8 cellular contexts compared by ENCODE assay signal in the genomic region with DNA sequence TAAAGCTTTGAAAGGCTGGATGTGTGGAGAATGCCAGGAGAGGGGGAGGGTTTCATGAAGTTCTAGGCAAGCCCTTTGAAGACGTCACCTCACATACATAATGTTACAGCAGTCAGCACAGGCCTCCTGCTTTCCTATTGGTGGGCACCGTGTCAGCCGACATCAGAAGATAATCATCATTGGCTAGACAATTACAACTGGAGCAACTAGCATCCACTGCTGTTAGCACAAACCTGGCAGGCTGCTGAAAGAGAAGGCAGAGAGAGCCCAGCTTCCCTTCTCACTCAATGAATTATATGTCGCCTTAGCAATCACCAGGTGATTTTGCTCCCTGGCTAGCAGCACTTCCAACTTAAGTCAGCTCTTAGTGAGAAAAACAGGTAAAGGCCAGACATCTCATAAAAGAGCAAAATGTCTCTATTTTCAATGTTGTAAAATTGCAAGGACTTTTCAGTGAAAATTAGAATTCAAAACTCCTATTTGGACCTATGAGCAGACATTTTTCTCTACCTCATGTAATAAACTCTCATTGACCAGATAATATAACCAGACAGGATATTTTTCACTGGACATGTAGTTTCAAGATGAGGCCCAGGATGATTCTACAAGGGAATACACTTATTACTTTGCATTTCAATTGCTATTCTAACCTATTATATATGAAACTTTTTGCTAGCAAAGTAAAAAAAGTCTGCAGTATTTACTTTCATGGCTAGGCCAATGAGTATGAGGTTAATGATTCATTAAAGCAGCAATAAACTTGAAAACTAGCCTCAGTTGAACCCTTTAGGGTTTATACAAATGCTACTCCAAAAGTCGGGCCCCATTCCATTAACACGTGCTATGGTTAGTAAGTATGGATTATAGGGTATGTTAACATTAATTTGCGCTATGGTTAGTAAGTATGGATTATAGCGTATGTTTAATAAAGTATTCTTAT. TPM values are rescaled to one million over a fixed set of nuclear protein-coding genes. Genes with fewer than 3 reads are reported as not detected.
DNase-seq lines count a peak whose midpoint lies in the region; ATAC-seq and TF ChIP-seq lines count a peak whose summit lies in the region.

No MANE protein-coding gene starts in this region.

- peak overlapping the region; percentile 52 for H3K9ac ChIP-seq in DND-41 (ENCODE audit: low read depth, low read length)
- H3K9ac ChIP-seq in parathyroid adenoma, result no peak overlapping the region

- H3K79me2 ChIP-seq in DND-41 (ENCODE audit: insufficient read depth, low read length) (peaks cover 78% of the 10 kb centered on the region), parathyroid adenoma (no peaks in the 10 kb centered on the region)

- H3K27me3 ChIP-seq in DND-41 (ENCODE audit: insufficient read depth, low read length, poor library complexity), result no peaks in the 10 kb centered on the region
- H3K27me3 ChIP-seq in parathyroid adenoma (ENCODE audit: control insufficient read depth, insufficient read depth, low read length), result no peaks in the 10 kb centered on the region

- POLR2A ChIA-PET in RWPE1 (lab: Yijun Ruan, JAX; ENCODE audit: low non-redundant PET), result no interaction called here

- no peaks in the 10 kb centered on the region for H3K9me3 Mint-ChIP-seq in activated naive CD4-positive, alpha-beta T cell treated with anti-CD3 and anti-CD28 coated beads for 36 hours

- peaks cover 8% of the 10 kb centered on the region for H3K36me3 Mint-ChIP-seq in activated naive CD4-positive, alpha-beta T cell treated with anti-CD3 and anti-CD28 coated beads for 36 hours (ENCODE audit: low read depth)

- H3K4me1 ChIP-seq in DND-41 (ENCODE audit: insufficient read depth, low read length) (peaks cover 43% of the 10 kb centered on the region), parathyroid adenoma (no peaks in the 10 kb centered on the region)

- intact Hi-C loops in activated naive CD4-positive, alpha-beta T cell treated with anti-CD3 and anti-CD28 coated beads for 36 hours (cut with micrococcal nuclease), result loop anchor here (1.0 to 10.0 kb wide), 5 partner anchors 29 to 1569 kb away; partner anchors contain the start of genes CASP6, GAR1 and RPL34

- ATAC-seq in DND-41 (ENCODE audit: insufficient read depth, low read depth) (peak; percentile 79), GM21529 (IDR thresholded peaks at IDR 0.05; ENCODE audit: unreplicated experiment) (peak; percentile 70)

- peaks cover 10% of the 10 kb centered on the region for H3K36me3 ChIP-seq in DND-41 (ENCODE audit: insufficient read depth, low read length)
- no peaks in the 10 kb centered on the region for H3K36me3 ChIP-seq in parathyroid adenoma (ENCODE audit: control insufficient read depth, insufficient read depth, low read length)

- no peak for TF ChIP-seq CTCF in DND-41 (IDR thresholded peaks at IDR 0.05; ENCODE audit: borderline replicate concordance, extremely low read depth, low read length, poor library complexity, severe bottlenecking)
- no peak for TF ChIP-seq CTCF in RWPE1 (conservative IDR thresholded peaks at IDR 0.05; ENCODE audit: low read depth)
- TF ChIP-seq CTCF in parathyroid adenoma (IDR thresholded peaks at IDR 0.05), result no peak

- peaks cover 31% of the 10 kb centered on the region for H3K4me1 Mint-ChIP-seq in activated naive CD4-positive, alpha-beta T cell treated with anti-CD3 and anti-CD28 coated beads for 36 hours (ENCODE audit: low read depth)

- peak overlapping the region; percentile 54 for H3K4me3 Mint-ChIP-seq in activated naive CD4-positive, alpha-beta T cell treated with anti-CD3 and anti-CD28 coated beads for 36 hours

- no peaks in the 10 kb centered on the region for H3K9me3 ChIP-seq in DND-41 (ENCODE audit: insufficient read depth, low read length, severe bottlenecking)
- H3K9me3 ChIP-seq in parathyroid adenoma (ENCODE audit: control insufficient read depth, low read length), result no peaks in the 10 kb centered on the region

- H4K20me1 ChIP-seq in DND-41 (ENCODE audit: insufficient read depth, low read length), result no peaks in the 10 kb centered on the region

- peak overlapping the region; percentile 95 for H3K27ac Mint-ChIP-seq in activated naive CD4-positive, alpha-beta T cell treated with anti-CD3 and anti-CD28 coated beads for 36 hours

- CTCF ChIA-PET in RWPE1 (lab: Yijun Ruan, JAX), result no interaction called here
- CTCF ChIA-PET in activated naive CD4-positive, alpha-beta T cell treated with anti-CD3 and anti-CD28 coated beads for 36 hours (lab: Charles Lee), result interaction anchor here (0.8 to 1.6 kb wide), 2 partner anchors 50 to 145 kb away, joined by 3 to 6 read pairs; no protein-coding TSS in a partner anchor

- DNase-seq in DND-41 (peak; percentile 93), HuH-7.5 (ENCODE audit: low spot score) (peak; percentile 80), RWPE1 (ENCODE audit: low spot score) (peak; percentile 91), globus pallidus (ENCODE audit: low spot score) (peak; percentile 94), ureter (ENCODE audit: low spot score) (peak; percentile 69)
- DNase-seq in activated naive CD4-positive, alpha-beta T cell treated with anti-CD3 and anti-CD28 coated beads for 36 hours, result peak; percentile 92

- H3K27ac ChIP-seq in DND-41 (ENCODE audit: low read length) (peak overlapping the region; percentile 83), RWPE1 (peak overlapping the region; percentile 71), parathyroid adenoma (no peak overlapping the region)

- H2AFZ ChIP-seq in DND-41 (ENCODE audit: low read depth, low read length) (no peak overlapping the region), parathyroid adenoma (peak overlapping the region; percentile 34)

- H3K4me2 ChIP-seq in DND-41 (ENCODE audit: insufficient read depth, low read length), result peak overlapping the region; percentile 84
- H3K4me2 ChIP-seq in parathyroid adenoma (ENCODE audit: low read length), result no peak overlapping the region

- H3K27me3 Mint-ChIP-seq in activated naive CD4-positive, alpha-beta T cell treated with anti-CD3 and anti-CD28 coated beads for 36 hours (ENCODE audit: low read depth), result no peaks in the 10 kb centered on the region

- peak overlapping the region in 1 of 2 experiments; percentile 36; a peak in 2 of 4 replicates for H3K4me3 ChIP-seq in DND-41 (ENCODE audit: low read depth in 1 of 2, low read length in 2 of 2)
- H3K4me3 ChIP-seq in parathyroid adenoma (ENCODE audit: low read depth, low read length), result no peak overlapping the region

RNA-seq across cellular contexts. Expression of gene ELOVL6, which starts 4.3 kb away (rescaled TPM):
- 1 to 10 TPM; 7.2 to 7.9 TPM for total RNA-seq in activated naive CD4-positive, alpha-beta T cell treated with anti-CD3 and anti-CD28 coated beads for 36 hours
- total RNA-seq in ureter, result 62.3 TPM
